ENCODE assay signal across 8 cellular contexts in the genomic region with DNA sequence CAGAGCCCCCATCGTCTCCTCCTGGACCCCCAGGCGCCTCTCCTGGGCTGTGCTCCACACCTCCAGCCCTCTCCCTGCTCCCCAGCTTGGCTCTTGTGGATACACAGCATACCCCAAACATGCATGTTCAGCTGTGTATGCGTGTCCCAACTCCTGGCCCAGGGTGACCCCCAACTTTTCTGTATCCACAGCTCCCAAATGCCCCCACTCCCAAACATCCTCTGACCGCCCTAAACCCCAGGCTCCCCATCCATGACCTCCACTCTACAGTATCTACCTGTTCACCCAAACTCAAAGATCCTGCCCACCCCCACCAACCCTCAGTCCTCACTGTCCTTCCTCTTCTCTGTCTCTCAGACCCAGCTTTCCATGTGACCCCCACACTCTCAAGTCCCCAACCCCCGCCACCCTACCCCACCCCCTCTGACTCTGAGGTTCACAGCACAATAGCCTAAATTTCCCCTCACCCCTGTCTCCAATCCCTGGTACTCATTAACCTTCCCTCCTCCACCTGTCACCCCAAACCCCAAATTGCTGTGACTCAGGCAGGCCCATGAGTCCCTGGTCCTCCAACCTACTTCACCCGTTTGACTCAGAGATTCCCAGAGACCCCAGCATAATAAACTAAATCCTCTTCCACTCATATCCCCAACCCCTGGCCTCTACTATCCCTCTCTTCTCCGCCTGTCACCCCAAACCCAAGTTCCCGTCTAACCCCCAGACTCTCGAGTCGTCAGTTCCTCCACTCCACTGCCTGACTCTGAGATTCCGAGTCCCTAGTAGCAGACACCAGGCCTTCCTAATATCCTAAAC. TPM values are rescaled to one million over a fixed set of nuclear protein-coding genes. Genes with fewer than 3 reads are reported as not detected.
DNase-seq lines count a peak whose midpoint lies in the region; ATAC-seq lines count a peak whose summit lies in the region.

No MANE protein-coding gene starts in this region.

- DNase-seq in H7 (no peak), left ventricle myocardium superior (peak; percentile 28)
- DNase-seq in activated CD4-positive, alpha-beta memory T cell treated with anti-CD3 and anti-CD28 coated beads for 36 hours: no peak
- no peak for DNase-seq in stimulated activated naive CD4-positive, alpha-beta T cell treated with Interleukin-2 at 50 U/mL for 16 hours (lab: John Stamatoyannopoulos, UW)
- DNase-seq in stimulated activated CD4-positive, alpha-beta T cell treated with anti-CD3 and anti-CD28 coated beads, Interleukin-2, amount 100 ng/mL, for 48 hours: no peak

- H3K9me3 ChIP-seq in skeletal muscle satellite cell (replicated peaks; ENCODE audit: low read length): no peaks in the 10 kb centered on the region

- peaks cover 43% of the 10 kb centered on the region for H3K36me3 Mint-ChIP-seq in activated CD4-positive, alpha-beta memory T cell treated with anti-CD3 and anti-CD28 coated beads for 36 hours

- H3K4me3 ChIP-seq in H7 (ENCODE audit: insufficient read depth, low read depth, low read length) (peak overlapping the region; percentile 79), skeletal muscle satellite cell (ENCODE audit: low read length) (peak overlapping the region; percentile 94)

- intact Hi-C loops in activated CD4-positive, alpha-beta memory T cell treated with anti-CD3 and anti-CD28 coated beads for 36 hours (cut with micrococcal nuclease): no loop called here
- intact Hi-C loops in left ventricle myocardium superior (cut with micrococcal nuclease): no loop called here

- CTCF ChIA-PET in activated CD4-positive, alpha-beta memory T cell treated with anti-CD3 and anti-CD28 coated beads for 36 hours (lab: Charles Lee): interaction anchor here (0.7 to 8.6 kb wide), 4 partner anchors 18 to 43 kb away, joined by 3 to 39 read pairs (median 4); a partner anchor contains a TSS

- H3K27ac Mint-ChIP-seq in activated CD4-positive, alpha-beta memory T cell treated with anti-CD3 and anti-CD28 coated beads for 36 hours: peak overlapping the region; percentile 100

- peaks cover 61% of the 10 kb centered on the region for H3K4me1 Mint-ChIP-seq in activated CD4-positive, alpha-beta memory T cell treated with anti-CD3 and anti-CD28 coated beads for 36 hours (ENCODE audit: low read depth)

- no peaks in the 10 kb centered on the region for H3K9me3 Mint-ChIP-seq in activated CD4-positive, alpha-beta memory T cell treated with anti-CD3 and anti-CD28 coated beads for 36 hours

- H3K27me3 Mint-ChIP-seq in activated CD4-positive, alpha-beta memory T cell treated with anti-CD3 and anti-CD28 coated beads for 36 hours: no peaks in the 10 kb centered on the region

- no peaks in the 10 kb centered on the region for H3K27me3 ChIP-seq in H7 (ENCODE audit: control insufficient read depth, insufficient read depth, low read length)
- H3K27me3 ChIP-seq in skeletal muscle satellite cell (ENCODE audit: control insufficient read depth, insufficient read depth, low read length): no peaks in the 10 kb centered on the region

- H3K4me1 ChIP-seq in skeletal muscle satellite cell (ENCODE audit: control insufficient read depth, insufficient read depth, low read length): peaks cover 45% of the 10 kb centered on the region

- H3K4me2 ChIP-seq in skeletal muscle satellite cell (ENCODE audit: low read length): peak overlapping the region; percentile 97

- ATAC-seq in left ventricle myocardium superior (no peak), HG03025 (IDR thresholded peaks at IDR 0.05; ENCODE audit: low FRiP score, unreplicated experiment) (no peak), GM21515 (IDR thresholded peaks at IDR 0.05; ENCODE audit: unreplicated experiment) (no peak)

- H3K4me3 Mint-ChIP-seq in activated CD4-positive, alpha-beta memory T cell treated with anti-CD3 and anti-CD28 coated beads for 36 hours: peak overlapping the region; percentile 99

- H3K9ac ChIP-seq in skeletal muscle satellite cell (ENCODE audit: low read depth, low read length): peak overlapping the region; percentile 98

- H3K36me3 ChIP-seq in H7 (replicated peaks; ENCODE audit: control insufficient read depth, insufficient read depth, low read length) (peaks cover 13% of the 10 kb centered on the region), skeletal muscle satellite cell (ENCODE audit: insufficient read depth, low read length) (peaks cover 19% of the 10 kb centered on the region)

- POLR2A ChIA-PET in activated CD4-positive, alpha-beta memory T cell treated with anti-CD3 and anti-CD28 coated beads for 36 hours (lab: Charles Lee): no interaction called here

RNA-seq across cellular contexts. Expression of a gene that starts 1.0 kb away (rescaled TPM):
- total RNA-seq in H7 (2014; rRNA removed; shearing (Covaris generic)): 131 and 188 TPM in 2 replicates
- 100 to 1,000 TPM; 107 to 111 TPM for total RNA-seq in activated CD4-positive, alpha-beta memory T cell treated with anti-CD3 and anti-CD28 coated beads for 36 hours
- 144 TPM for total RNA-seq in left ventricle myocardium superior
- total RNA-seq in skeletal muscle satellite cell (2012; rRNA removed): 64.6 and 93.0 TPM in 2 replicates

RNA-seq across cellular contexts. Expression of a gene that starts 2.6 kb away (rescaled TPM):
- total RNA-seq in H7 (2014; rRNA removed; shearing (Covaris generic)): 85.9 and 96.2 TPM in 2 replicates
- 100 to 1,000 TPM; 120 to 122 TPM for total RNA-seq in activated CD4-positive, alpha-beta memory T cell treated with anti-CD3 and anti-CD28 coated beads for 36 hours
- total RNA-seq in left ventricle myocardium superior: 134 TPM
- 86.4 and 113 TPM in 2 replicates for total RNA-seq in skeletal muscle satellite cell (2012; rRNA removed)

RNA-seq across cellular contexts. Expression of a gene that starts 13.6 kb away (rescaled TPM):
- total RNA-seq in H7 (2014; rRNA removed; shearing (Covaris generic)): 1,648 and 1,979 TPM in 2 replicates
- 100 to 1,000 TPM; 404 to 408 TPM for total RNA-seq in activated CD4-positive, alpha-beta memory T cell treated with anti-CD3 and anti-CD28 coated beads for 36 hours
- 152 TPM for total RNA-seq in left ventricle myocardium superior
- total RNA-seq in skeletal muscle satellite cell (2012; rRNA removed): 252 and 323 TPM in 2 replicates

RNA-seq across cellular contexts. Expression of a gene that starts 15.7 kb away (rescaled TPM):
- 11.0 and 12.5 TPM in 2 replicates for total RNA-seq in H7 (2014; rRNA removed; shearing (Covaris generic))
- 10 to 100 TPM; 13.3 to 14.4 TPM for total RNA-seq in activated CD4-positive, alpha-beta memory T cell treated with anti-CD3 and anti-CD28 coated beads for 36 hours
- total RNA-seq in left ventricle myocardium superior: 11.3 TPM
- 13.7 and 16.4 TPM in 2 replicates for total RNA-seq in skeletal muscle satellite cell (2012; rRNA removed)

RNA-seq across cellular contexts. Expression of a gene that starts 37.8 kb away (rescaled TPM):
- 12.6 and 20.4 TPM in 2 replicates for total RNA-seq in H7 (2014; rRNA removed; shearing (Covaris generic))
- total RNA-seq in activated CD4-positive, alpha-beta memory T cell treated with anti-CD3 and anti-CD28 coated beads for 36 hours: 1 to 10 TPM; 9.9 to 10.0 TPM
- total RNA-seq in left ventricle myocardium superior: 10.4 TPM
- 7.1 and 9.0 TPM in 2 replicates for total RNA-seq in skeletal muscle satellite cell (2012; rRNA removed)
